7 cellular contexts compared by ENCODE assay signal in the genomic region with DNA sequence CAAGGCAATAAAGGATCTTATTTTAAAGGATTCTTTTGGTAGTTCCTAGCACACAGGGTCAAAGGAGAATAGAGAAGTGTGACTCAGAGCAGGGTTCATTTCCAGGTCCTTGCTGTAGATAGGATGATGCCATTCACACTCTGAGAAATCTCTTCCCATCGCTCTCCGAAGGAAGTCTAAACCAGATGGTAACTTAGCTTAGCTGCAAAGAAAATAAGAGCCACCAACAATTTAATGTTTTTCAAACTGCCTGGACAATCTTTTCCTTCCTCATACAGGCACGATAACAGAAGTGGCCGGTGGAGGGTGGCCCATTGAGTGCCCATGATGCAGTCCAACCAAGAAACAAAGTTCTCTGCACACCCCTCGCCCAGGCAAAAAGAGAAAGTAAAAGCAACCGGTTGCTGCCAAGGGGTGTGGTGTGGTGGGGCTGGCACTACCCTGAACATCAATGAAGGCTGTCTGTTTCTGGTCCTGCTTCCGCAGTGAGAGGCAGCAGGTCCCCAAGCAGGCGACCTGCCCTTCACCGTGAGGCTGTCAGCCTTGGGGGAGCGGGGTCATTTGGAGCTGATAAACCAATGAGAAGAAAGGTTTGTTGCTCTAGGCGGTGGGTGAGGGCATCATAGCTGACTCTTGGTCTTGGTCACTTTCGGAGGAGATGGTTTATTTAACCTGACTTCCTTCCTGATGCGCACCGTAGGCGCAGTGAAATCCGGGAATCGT. TPM values are rescaled to one million over a fixed set of nuclear protein-coding genes. Genes with fewer than 3 reads are reported as not detected.
DNase-seq lines count a peak whose midpoint lies in the region; ATAC-seq and TF ChIP-seq lines count a peak whose summit lies in the region.

No MANE protein-coding gene starts in this region.

- intact Hi-C loops in mammary epithelial cell (cut with micrococcal nuclease) = no loop called here

- DNase-seq in T-helper 2 cell (peak; percentile 22 to 91 (median 53)), mammary epithelial cell (no peak), mesendoderm (no peak), DMS79 treated with DMSO at 0.1 percent for 48 hours (lab: John Stamatoyannopoulos, UW) (no peak)
- peak; percentile 8 for DNase-seq in stimulated activated CD8-positive, alpha-beta memory T cell treated with anti-CD3 and anti-CD28 coated beads, Interleukin-7, amount 100 ng/mL, for 24 hours (ENCODE audit: low read depth)

- no peaks in the 10 kb centered on the region for H4K20me1 ChIP-seq in mammary epithelial cell (ENCODE audit: insufficient read depth, low read length)

- H3K4ac ChIP-seq in mesendoderm (ENCODE audit: low read depth, low read length) = no peak overlapping the region

- peak; percentile 41 for ATAC-seq in GM18867 (IDR thresholded peaks at IDR 0.05; ENCODE audit: unreplicated experiment)
- ATAC-seq in HG03025 (IDR thresholded peaks at IDR 0.05; ENCODE audit: low FRiP score, unreplicated experiment) = peak; percentile 33

- H3K79me1 ChIP-seq in mesendoderm (ENCODE audit: low read length) = no peaks in the 10 kb centered on the region

- no peak overlapping the region for H4K5ac ChIP-seq in mesendoderm (ENCODE audit: low read length)

- no peak for TF ChIP-seq CTCF in mammary epithelial cell (conservative IDR thresholded peaks at IDR 0.05 in 1 of 2, IDR thresholded peaks at IDR 0.05 in 1 of 2; ENCODE audit: extremely low read depth in 1 of 2, insufficient read depth in 1 of 2, low read depth in 1 of 2, low read length in 2 of 2)

- H3K79me2 ChIP-seq in mammary epithelial cell (ENCODE audit: insufficient read depth, low read length) (no peaks in the 10 kb centered on the region), mesendoderm (ENCODE audit: control insufficient read depth, insufficient read depth, low read length) (no peaks in the 10 kb centered on the region)

- H3K4me1 ChIP-seq in mammary epithelial cell (ENCODE audit: insufficient read depth, low read length) (peaks cover 15% of the 10 kb centered on the region), mesendoderm (ENCODE audit: control insufficient read depth, low read depth, low read length) (no peaks in the 10 kb centered on the region)

- no peak overlapping the region for H2BK15ac ChIP-seq in mesendoderm (replicated peaks; ENCODE audit: low read depth)

- peak overlapping the region; percentile 87 for H2AFZ ChIP-seq in mammary epithelial cell (ENCODE audit: low read depth, low read length)

- peak overlapping the region; percentile 31 to 46 (median 42) for H3K4me3 ChIP-seq in mammary epithelial cell (replicated peaks in 1 of 3; ENCODE audit: insufficient read depth in 1 of 3, low read depth in 2 of 3, low read length in 3 of 3)
- no peak overlapping the region for H3K4me3 ChIP-seq in mesendoderm (ENCODE audit: low read length)

- H3K18ac ChIP-seq in mesendoderm (ENCODE audit: low read length) = no peak overlapping the region

- H3K27me3 ChIP-seq in mammary epithelial cell (ENCODE audit: insufficient read depth, low read length) (no peaks in the 10 kb centered on the region), mesendoderm (ENCODE audit: insufficient read depth, low read length, poor library complexity) (no peaks in the 10 kb centered on the region)

- H3K9ac ChIP-seq in mammary epithelial cell (ENCODE audit: insufficient read depth, low read length) (no peak overlapping the region), mesendoderm (ENCODE audit: low read length) (peak overlapping the region; percentile 68)

- BruUV-seq in mammary epithelial cell (replicated peaks; lab: Mats Ljungman, UMichigan) = no TSS peak

- peak overlapping the region; percentile 82 for H3K56ac ChIP-seq in mesendoderm (ENCODE audit: low read length)

- no peak overlapping the region for H3K23ac ChIP-seq in mesendoderm (ENCODE audit: low read length)

- CTCF ChIA-PET in mammary epithelial cell (lab: Charles Lee; ENCODE audit: low non-redundant PET) = no interaction called here

- WGBS in mammary epithelial cell (ENCODE audit: low coverage, missing lambda C conversion rate) = 44% methylated on average over 17 of the region's 17 CpGs
- WGBS in mesendoderm (ENCODE audit: extremely low coverage, insufficient coverage, low lambda C conversion rate) = no CpG with 5 or more reads among the region's 17 CpGs

- H2BK5ac ChIP-seq in mesendoderm (ENCODE audit: low read length) = no peak overlapping the region

- dilution Hi-C loops in mammary epithelial cell (cut with HindIII; ENCODE audit: low sequenced_read_pairs) = no loop called here

- H3K4me2 ChIP-seq in mammary epithelial cell (ENCODE audit: insufficient read depth, low read depth, low read length) (peak overlapping the region; percentile 79), mesendoderm (ENCODE audit: low read length) (peak overlapping the region; percentile 64)

- in situ Hi-C loops in mammary epithelial cell (cut with MboI; ENCODE audit: low sequenced_read_pairs in 2 of 2) = no loop called here

- H3K36me3 ChIP-seq in mammary epithelial cell (ENCODE audit: insufficient read depth, low read length) = no peaks in the 10 kb centered on the region
- H3K36me3 ChIP-seq in mesendoderm (ENCODE audit: control insufficient read depth, insufficient read depth, low read length) = no peaks in the 10 kb centered on the region

- no peak overlapping the region for H2AK5ac ChIP-seq in mesendoderm (ENCODE audit: low read length)

- no peaks in the 10 kb centered on the region for H3K9me3 ChIP-seq in mammary epithelial cell (replicated peaks; ENCODE audit: insufficient read depth, low read length)

- no peak overlapping the region for H4K8ac ChIP-seq in mesendoderm (ENCODE audit: low read depth, low read length)

- no peak overlapping the region for H2BK120ac ChIP-seq in mesendoderm (ENCODE audit: low read depth, low read length)

- no peak overlapping the region for H3K27ac ChIP-seq in mammary epithelial cell (ENCODE audit: insufficient read depth, low read depth, low read length)
- no peak overlapping the region for H3K27ac ChIP-seq in mesendoderm (ENCODE audit: low read depth, low read length)

RNA-seq across cellular contexts. Expression of a gene that starts 1.0 kb away (rescaled TPM):
- 10 to 100 TPM in 1 of 2 donors, 1 to 10 TPM in 1; 5.1 to 68.3 TPM for total RNA-seq in mammary epithelial cell
- polyA plus RNA-seq in mammary epithelial cell = 4.3 TPM
- 4.6 TPM for polyA minus RNA-seq in mammary epithelial cell
- 3.5 TPM for polyA plus RNA-seq in mesendoderm (2013, experiment 1 of 2)
- polyA plus RNA-seq in mesendoderm (2013, experiment 2 of 2) = 3.0 TPM

Comparison
In these comparisons a context has a peak if more than half of its experiments do, and no peak if none do; other contexts are left out.
1. DNase-seq: peak in T-helper 2 cell (5 of 5) and stimulated activated CD8-positive, alpha-beta memory T cell treated with anti-CD3 and anti-CD28 coated beads, Interleukin-7, amount 100 ng/mL, for 24 hours (single experiment); none in mammary epithelial cell (single experiment), mesendoderm (single experiment) and DMS79 treated with DMSO at 0.1 percent for 48 hours (single experiment).